8 cellular contexts compared by ENCODE assay signal in genomic region chr17:47694018-47694817, GRCh38. TPM values are rescaled to one million over a fixed set of nuclear protein-coding genes. Genes with fewer than 3 reads are reported as not detected.
DNase-seq lines count a peak whose midpoint lies in the region; ATAC-seq and TF ChIP-seq lines count a peak whose summit lies in the region.

TBKBP1 (plus strand) TSS chr17:47694161; CDS start chr17:47696113, 1,952 bp downstream.

- no peak within 1 kb of the TSS; the same call in 2 of the 3 replicates for H2BK15ac ChIP-seq in IMR-90 (ENCODE audit: low read depth, low read length)

- H4K20me1 ChIP-seq in IMR-90 (ENCODE audit: insufficient read depth, low read length) = peaks cover 10% of the 10 kb centered on the region; the same call in 1 of the 2 replicates
- H4K20me1 ChIP-seq in smooth muscle cell (ENCODE audit: low read depth) = peaks cover 6% of the 10 kb centered on the region

- peak within 1 kb of the TSS; percentile 79 for H2BK5ac ChIP-seq in IMR-90 (ENCODE audit: low read depth, low read length, poor library complexity, severe bottlenecking)

- H2BK20ac ChIP-seq in IMR-90 (ENCODE audit: low read depth, low read length) = no peak within 1 kb of the TSS

- H3K27ac Mint-ChIP-seq in CD4-positive, CD25-positive, alpha-beta regulatory T cell = peak within 1 kb of the TSS; percentile 80 to 88 (median 82)

- H3K4me3 Mint-ChIP-seq in CD4-positive, CD25-positive, alpha-beta regulatory T cell = peak within 1 kb of the TSS; percentile 87 to 100 (median 91)

- no peaks in the 10 kb centered on the region for H3K36me3 ChIP-seq in CD4-positive, CD25-positive, alpha-beta regulatory T cell (ENCODE audit: control insufficient read depth, insufficient read depth, low read length)
- H3K36me3 ChIP-seq in IMR-90 (ENCODE audit: control insufficient read depth, insufficient read depth, low read length) = peaks cover 10% of the 10 kb centered on the region; the same call in 1 of the 2 replicates
- no peaks in the 10 kb centered on the region for H3K36me3 ChIP-seq in smooth muscle cell (ENCODE audit: low read depth)

- H3K56ac ChIP-seq in IMR-90 (ENCODE audit: extremely low read depth, insufficient read depth, low read length) = no peak within 1 kb of the TSS

- dilution Hi-C loops in IMR-90 (cut with HindIII; ENCODE audit: low sequenced_read_pairs, unreplicated experiment) = no loop called here

- TF ChIP-seq RAD21 in IMR-90 (IDR thresholded peaks at IDR 0.05; ENCODE audit: low read length) = no peak

- H3K23ac ChIP-seq in IMR-90 (ENCODE audit: low read depth, low read length) = peak within 1 kb of the TSS; percentile 95

- no peak for TF ChIP-seq POLR2A in IMR-90 (IDR thresholded peaks at IDR 0.05; ENCODE audit: low read depth, low read length)

- peak within 1 kb of the TSS; percentile 92 for H3K4ac ChIP-seq in IMR-90 (ENCODE audit: low read depth, low read length)

- no peaks in the 10 kb centered on the region for H3K36me3 Mint-ChIP-seq in CD4-positive, CD25-positive, alpha-beta regulatory T cell

- peak; percentile 40 to 51 (median 51) for DNase-seq in CD4-positive, CD25-positive, alpha-beta regulatory T cell
- DNase-seq in IMR-90 = peak; percentile 38
- peak in 4 of 5 experiments; percentile 24 to 60 (median 45) for DNase-seq in T-helper 2 cell
- peak; percentile 30 to 63 for DNase-seq in T47D (ENCODE audit: low read depth in 1 of 2, low spot score in 1 of 2)
- peak; percentile 86 for DNase-seq in iPS-NIHi11 (ENCODE audit: low spot score)
- DNase-seq in smooth muscle cell (lab: John Stamatoyannopoulos, UW; ENCODE audit: unreplicated experiment) = peak; percentile 69

- peak; percentile 29 to 43 for ATAC-seq in CD4-positive, CD25-positive, alpha-beta regulatory T cell (ENCODE audit: low read depth in 2 of 2)
- ATAC-seq in IMR-90 (ENCODE audit: low read depth) (peak; percentile 64), GM21381 (IDR thresholded peaks at IDR 0.05; ENCODE audit: unreplicated experiment) (no peak), HG03342 (IDR thresholded peaks at IDR 0.05; ENCODE audit: unreplicated experiment) (no peak)

- H3K79me1 ChIP-seq in IMR-90 (ENCODE audit: low read depth in 1 of 2, low read length in 2 of 2) = peaks cover 5 to 10% of the 10 kb centered on the region in 2 experiments; a peak in 2 of 4 replicates

- 0% methylated on average over 5 of the region's 70 CpGs; no CpG with 5 or more reads in 1 of the 2 experiments for WGBS in IMR-90 (ENCODE audit: extremely low coverage in 2 of 2, insufficient read length in 1 of 2), 2 experiments
- 3% methylated on average over 15 of the region's 70 CpGs for WGBS in smooth muscle cell (ENCODE audit: low lambda C conversion rate)

- H4K5ac ChIP-seq in IMR-90 (ENCODE audit: low read depth, low read length) = peak within 1 kb of the TSS; percentile 27; the same call in 1 of the 2 replicates

- peak within 1 kb of the TSS; percentile 97 for H4K8ac ChIP-seq in IMR-90 (ENCODE audit: low read depth in 2 of 2, low read length in 2 of 2)

- H3K9me3 Mint-ChIP-seq in CD4-positive, CD25-positive, alpha-beta regulatory T cell = no peaks in the 10 kb centered on the region

- peaks cover 0 to 37% (median 12%) of the 10 kb centered on the region in 4 donors for H3K4me1 Mint-ChIP-seq in CD4-positive, CD25-positive, alpha-beta regulatory T cell

- peak within 1 kb of the TSS; percentile 50 for H4K91ac ChIP-seq in IMR-90 (ENCODE audit: insufficient read depth, low read depth, low read length)

- TF ChIP-seq CTCF in IMR-90 (conservative IDR thresholded peaks at IDR 0.05; ENCODE audit: low read depth, low read length) = no peak
- TF ChIP-seq CTCF in smooth muscle cell (IDR thresholded peaks at IDR 0.05; ENCODE audit: borderline replicate concordance, insufficient read depth, poor library complexity, severe bottlenecking) = no peak

- H3K27me3 ChIP-seq in CD4-positive, CD25-positive, alpha-beta regulatory T cell (ENCODE audit: control insufficient read depth, insufficient read depth, low read length) = no peaks in the 10 kb centered on the region
- H3K27me3 ChIP-seq in IMR-90 (ENCODE audit: control insufficient read depth, insufficient read depth, low read length) (no peaks in the 10 kb centered on the region; the same call in 1 of the 2 replicates), smooth muscle cell (ENCODE audit: low read depth) (no peaks in the 10 kb centered on the region)

- peak within 1 kb of the TSS; percentile 85 for H3K14ac ChIP-seq in IMR-90 (replicated peaks; ENCODE audit: low read depth, low read length)

- in situ Hi-C loops in IMR-90 (cut with MboI; ENCODE audit: low sequenced_read_pairs) = no loop called here
- in situ Hi-C loops in T47D (cut with HindIII; ENCODE audit: low pct_unique_long_range_greater_than_20kb, low sequenced_read_pairs) = no loop called here

- H3K79me2 ChIP-seq in smooth muscle cell (ENCODE audit: low read depth) = no peaks in the 10 kb centered on the region

- H2AK5ac ChIP-seq in IMR-90 (ENCODE audit: low read depth, low read length) = peak within 1 kb of the TSS; percentile 80

- H2AFZ ChIP-seq in IMR-90 (replicated peaks; ENCODE audit: low read length, poor library complexity) (peak within 1 kb of the TSS; percentile 95), smooth muscle cell (ENCODE audit: low read depth) (peak within 1 kb of the TSS; percentile 71)

- no peak within 1 kb of the TSS for H2BK120ac ChIP-seq in IMR-90 (ENCODE audit: low read depth, low read length)

- intact Hi-C loops in IMR-90 (cut with micrococcal nuclease) = no loop called here

- H3K4me3 ChIP-seq in CD4-positive, CD25-positive, alpha-beta regulatory T cell (ENCODE audit: low read depth, low read length) = peak within 1 kb of the TSS; percentile 80
- H3K4me3 ChIP-seq in IMR-90 (ENCODE audit: insufficient read depth, low read depth, low read length) = peak within 1 kb of the TSS; percentile 85
- H3K4me3 ChIP-seq in smooth muscle cell = peak within 1 kb of the TSS; percentile 93

- H3K9me1 ChIP-seq in IMR-90 (ENCODE audit: insufficient read depth, low read length) = 0 out of 2 replicates have a peak, but pooled peaks cover 3% of the 10 kb centered on the region

- H3K4me1 ChIP-seq in CD4-positive, CD25-positive, alpha-beta regulatory T cell (ENCODE audit: control insufficient read depth, insufficient read depth, low read length, poor library complexity, severe bottlenecking) = peaks cover 23% of the 10 kb centered on the region
- H3K4me1 ChIP-seq in IMR-90 (ENCODE audit: control insufficient read depth, insufficient read depth, low read length) = peaks cover 11% of the 10 kb centered on the region
- H3K4me1 ChIP-seq in smooth muscle cell (ENCODE audit: low read depth) = peaks cover 14% of the 10 kb centered on the region

- H3F3A ChIP-seq in smooth muscle cell (ENCODE audit: low read depth) = peaks cover 8% of the 10 kb centered on the region

- no peaks in the 10 kb centered on the region for H3K9me3 ChIP-seq in CD4-positive, CD25-positive, alpha-beta regulatory T cell (ENCODE audit: control insufficient read depth in 2 of 2, low read length in 2 of 2)
- H3K9me3 ChIP-seq in IMR-90 (ENCODE audit: control insufficient read depth, insufficient read depth, low read length) (no peaks in the 10 kb centered on the region), smooth muscle cell (replicated peaks; ENCODE audit: low read depth) (no peaks in the 10 kb centered on the region)

- POLR2A ChIA-PET in IMR-90 (lab: Charles Lee; ENCODE audit: unreplicated experiment) = no interaction called here

- peaks cover 24% of the 10 kb centered on the region for H3K27me3 Mint-ChIP-seq in CD4-positive, CD25-positive, alpha-beta regulatory T cell

- BruUV-seq in IMR-90 (replicated peaks; lab: Mats Ljungman, UMichigan) = no TSS peak

- peak within 1 kb of the TSS; percentile 87 for H2AK9ac ChIP-seq in IMR-90 (replicated peaks; ENCODE audit: low read depth, low read length, poor library complexity)

- peak within 1 kb of the TSS; percentile 55 for H3K27ac ChIP-seq in CD4-positive, CD25-positive, alpha-beta regulatory T cell (ENCODE audit: insufficient read depth, low read length, poor library complexity, severe bottlenecking)
- H3K27ac ChIP-seq in IMR-90 (ENCODE audit: insufficient read depth, low read length) = peak within 1 kb of the TSS; percentile 69
- H3K27ac ChIP-seq in smooth muscle cell (ENCODE audit: low read depth) = peak within 1 kb of the TSS; percentile 70

- peak within 1 kb of the TSS; percentile 50; the same call in 1 of the 2 replicates for H3K18ac ChIP-seq in IMR-90 (ENCODE audit: low read depth, low read length)

- peak within 1 kb of the TSS; percentile 83 for H3K4me2 ChIP-seq in IMR-90 (ENCODE audit: low read depth, low read length)
- H3K4me2 ChIP-seq in smooth muscle cell = peak within 1 kb of the TSS; percentile 98

- H3K9ac ChIP-seq in IMR-90 (ENCODE audit: low read depth, low read length) (peak within 1 kb of the TSS; percentile 71), smooth muscle cell (ENCODE audit: low read depth) (peak within 1 kb of the TSS; percentile 88)

- CTCF ChIA-PET in IMR-90 (lab: Yijun Ruan, JAX) = no interaction called here

TF ChIP-seq in IMR-90, 13 proteins besides CTCF, POLR2A, EP300 and RAD21:
- TF ChIP-seq MAZ (IDR thresholded peaks at IDR 0.05; ENCODE audit: borderline replicate concordance, low read depth, low read length) (peak; percentile 46; the same call in 1 of the 2 replicates), MAFK (IDR thresholded peaks at IDR 0.05; ENCODE audit: low read depth, low read length) (no peak)

RNA-seq across cellular contexts. Expression of gene TBKBP1, which starts in this region (rescaled TPM):
- 6.1 TPM for total RNA-seq in CD4-positive, CD25-positive, alpha-beta regulatory T cell
- under 1 TPM; 0.11 to 0.60 (median 0.51) TPM for polyA plus RNA-seq in CD4-positive, CD25-positive, alpha-beta regulatory T cell
- total RNA-seq in IMR-90 (2012; rRNA removed) (3.4 and 3.6 TPM in 2 replicates), smooth muscle cell (5.8 and 17.5 TPM in 2 replicates)
- polyA plus RNA-seq in IMR-90 (2012; rRNA removed) (7.6 and 8.5 TPM in 2 replicates), smooth muscle cell (7.7 and 8.3 TPM in 2 replicates)
- polyA plus RNA-seq in IMR-90 (2012; cell fraction: cytosol; rRNA removed) = 2.7 and 7.8 TPM in 2 replicates
- polyA plus RNA-seq in IMR-90 (2012; cell fraction: nucleus; rRNA removed; ENCODE audit: low replicate concordance) = 52.0 and 59.7 TPM in 2 replicates

Comparison
In these comparisons a context has a peak if more than half of its experiments do, and no peak if none do; other contexts are left out.
1. ATAC-seq: peak in CD4-positive, CD25-positive, alpha-beta regulatory T cell (2 of 2) and IMR-90 (single experiment); none in GM21381 (single experiment) and HG03342 (single experiment).
2. Peak in every context shown above with its lines, with median percentiles within 50 percentile points of each other: DNase-seq, H3K27ac ChIP-seq and H3K4me3 ChIP-seq.